ENCODE assay signal across 21 cellular contexts in genomic region chr9:27534131-27534530, GRCh38. TPM values are rescaled to one million over a fixed set of nuclear protein-coding genes. Genes with fewer than 3 reads are reported as not detected.
DNase-seq lines count a peak whose midpoint lies in the region; ATAC-seq and TF ChIP-seq lines count a peak whose summit lies in the region.
"Had no signal": no experiment of that assay in that cellular context is flagged by ENCODE, and none has a peak within 500 bp of the region (broad histone marks: within the 10 kb centered on the region; RNA-seq: fewer than 3 reads in every experiment).

No MANE protein-coding gene starts in this region.

- POLR2A ChIA-PET in MCF 10A (lab: Yijun Ruan, JAX) = interaction anchor here (0.6 to 0.7 kb wide), 2 partner anchors 113 to 152 kb away, joined by 3 read pairs; no protein-coding TSS in a partner anchor

- peaks cover 10% of the 10 kb centered on the region for H3K79me2 ChIP-seq in mammary epithelial cell (ENCODE audit: insufficient read depth, low read length)

- TF ChIP-seq CTCF in MCF 10A (IDR thresholded peaks at IDR 0.05; ENCODE audit: unreplicated experiment) (no peak), mammary epithelial cell (conservative IDR thresholded peaks at IDR 0.05 in 1 of 2, IDR thresholded peaks at IDR 0.05 in 1 of 2; ENCODE audit: extremely low read depth in 1 of 2, insufficient read depth in 1 of 2, low read depth in 1 of 2, low read length in 2 of 2) (no peak), gastroesophageal sphincter (IDR thresholded peaks at IDR 0.05) (no peak), uterus (IDR thresholded peaks at IDR 0.05) (no peak), osteocyte (IDR thresholded peaks at IDR 0.05) (no peak)

- no peak overlapping the region for H2AFZ ChIP-seq in mammary epithelial cell (ENCODE audit: low read depth, low read length)

- H3K9me3 ChIP-seq in mammary epithelial cell (replicated peaks; ENCODE audit: insufficient read depth, low read length) (no peaks in the 10 kb centered on the region), gastroesophageal sphincter (no peaks in the 10 kb centered on the region), uterus (no peaks in the 10 kb centered on the region)
- H3K9me3 ChIP-seq: left lung had no signal

- no peaks in the 10 kb centered on the region for H3K27me3 ChIP-seq in mammary epithelial cell (ENCODE audit: insufficient read depth, low read length)
- H3K27me3 ChIP-seq in gastroesophageal sphincter = no peaks in the 10 kb centered on the region
- H3K27me3 ChIP-seq in rectal smooth muscle tissue (ENCODE audit: control insufficient read depth, insufficient read depth, low read length) = no peaks in the 10 kb centered on the region
- no peaks in the 10 kb centered on the region for H3K27me3 ChIP-seq in uterus
- H3K27me3 ChIP-seq: cardiac muscle cell, foreskin keratinocyte had no signal

- H3K4me2 ChIP-seq in mammary epithelial cell (ENCODE audit: insufficient read depth, low read depth, low read length) = no peak overlapping the region

- H3K4me3 Mint-ChIP-seq in MCF 10A (ENCODE audit: unreplicated experiment) = no peak overlapping the region
- H3K4me3 Mint-ChIP-seq in osteocyte (ENCODE audit: unreplicated experiment) = no peak overlapping the region
- H3K4me3 Mint-ChIP-seq: activated CD8-positive, alpha-beta T cell treated with anti-CD3 and anti-CD28 coated beads, Interleukin-2, amount 10 ng/mL, durations not matched to agents 7 days and 5 days; activated naive CD8-positive, alpha-beta T cell treated with anti-CD3 and anti-CD28 coated beads, Interleukin-2, amount 10 ng/mL, durations not matched to agents 7 days and 5 days had no signal

- H3K27ac ChIP-seq in mammary epithelial cell (ENCODE audit: insufficient read depth, low read depth, low read length) = no peak overlapping the region
- H3K27ac ChIP-seq in gastroesophageal sphincter = peak overlapping the region; percentile 41 to 66 (median 52)
- peak overlapping the region; percentile 44 for H3K27ac ChIP-seq in rectal smooth muscle tissue (ENCODE audit: low read depth, low read length)
- H3K27ac ChIP-seq in uterus = peak overlapping the region; percentile 81 to 93
- H3K27ac ChIP-seq: C4-2B, cardiac muscle cell, foreskin keratinocyte had no signal

- CTCF ChIA-PET in MCF 10A (lab: Yijun Ruan, JAX) = interaction anchor here (0.7 to 1.4 kb wide), 4 partner anchors 13 to 201 kb away, joined by 3 to 5 read pairs (median 4); no protein-coding TSS in a partner anchor
- CTCF ChIA-PET in mammary epithelial cell (lab: Charles Lee; ENCODE audit: low non-redundant PET) = no interaction called here

- H3K4me3 ChIP-seq in mammary epithelial cell (replicated peaks in 1 of 3; ENCODE audit: insufficient read depth in 1 of 3, low read depth in 2 of 3, low read length in 3 of 3) = no peak overlapping the region
- no peak overlapping the region for H3K4me3 ChIP-seq in gastroesophageal sphincter
- H3K4me3 ChIP-seq in rectal smooth muscle tissue (ENCODE audit: low read length) = no peak overlapping the region
- peak overlapping the region in 1 of 2 donors; percentile 6 for H3K4me3 ChIP-seq in uterus
- H3K4me3 ChIP-seq: cardiac muscle cell, left lung had no signal

- no peaks in the 10 kb centered on the region for H3K27me3 Mint-ChIP-seq in MCF 10A (ENCODE audit: insufficient read depth, unreplicated experiment)
- peaks cover 14% of the 10 kb centered on the region for H3K27me3 Mint-ChIP-seq in osteocyte (ENCODE audit: unreplicated experiment)
- H3K27me3 Mint-ChIP-seq: activated naive CD8-positive, alpha-beta T cell treated with anti-CD3 and anti-CD28 coated beads, Interleukin-2, amount 10 ng/mL, durations not matched to agents 7 days and 5 days; naive B cell had no signal

- dilution Hi-C loops in mammary epithelial cell (cut with HindIII; ENCODE audit: low sequenced_read_pairs) = no loop called here

- H3K36me3 ChIP-seq in mammary epithelial cell (ENCODE audit: insufficient read depth, low read length) (no peaks in the 10 kb centered on the region), gastroesophageal sphincter (no peaks in the 10 kb centered on the region), rectal smooth muscle tissue (ENCODE audit: control insufficient read depth, insufficient read depth, low read length) (no peaks in the 10 kb centered on the region), uterus (no peaks in the 10 kb centered on the region)
- H3K36me3 ChIP-seq: cardiac muscle cell had no signal

- no peaks in the 10 kb centered on the region for H3K36me3 Mint-ChIP-seq in MCF 10A (ENCODE audit: insufficient read depth, unreplicated experiment)
- no peaks in the 10 kb centered on the region for H3K36me3 Mint-ChIP-seq in osteocyte (ENCODE audit: unreplicated experiment)
- H3K36me3 Mint-ChIP-seq: naive B cell had no signal

- H3K4me1 ChIP-seq in mammary epithelial cell (ENCODE audit: insufficient read depth, low read length) = peaks cover 11% of the 10 kb centered on the region
- H3K4me1 ChIP-seq in gastroesophageal sphincter = peaks cover under 1 to 83% (median 7%) of the 10 kb centered on the region in 3 donors
- peaks cover 9% of the 10 kb centered on the region for H3K4me1 ChIP-seq in rectal smooth muscle tissue (ENCODE audit: control insufficient read depth, insufficient read depth, low read length)
- peaks cover 7 to 8% of the 10 kb centered on the region in 2 donors for H3K4me1 ChIP-seq in uterus

- H3K9ac ChIP-seq in mammary epithelial cell (ENCODE audit: insufficient read depth, low read length) = no peak overlapping the region
- no peak overlapping the region for H3K9ac ChIP-seq in rectal smooth muscle tissue (ENCODE audit: low read length)

- 68% methylated on average over 4 of the region's 4 CpGs for WGBS in mammary epithelial cell (ENCODE audit: low coverage, missing lambda C conversion rate)
- WGBS in gastroesophageal sphincter (ENCODE audit: low coverage in 1 of 2), 2 donors = 40 to 61% methylated on average over 4 of the region's 4 CpGs

- H3K4me1 Mint-ChIP-seq in MCF 10A (ENCODE audit: insufficient read depth, unreplicated experiment) (peaks cover 17% of the 10 kb centered on the region), osteocyte (ENCODE audit: unreplicated experiment) (peaks cover 18% of the 10 kb centered on the region)

- TF ChIP-seq EP300 in gastroesophageal sphincter (IDR thresholded peaks at IDR 0.05) = no peak

- DNase-seq in MCF 10A (ENCODE audit: unreplicated experiment) (no peak), mammary epithelial cell (no peak), uterus (no peak), COR-L47 (lab: John Stamatoyannopoulos, UW) (no peak), osteocyte (ENCODE audit: extremely low spot score, unreplicated experiment) (no peak)
- DNase-seq: activated CD8-positive, alpha-beta T cell treated with anti-CD3 and anti-CD28 coated beads, Interleukin-2, amount 10 ng/mL, durations not matched to agents 7 days and 5 days; activated naive CD8-positive, alpha-beta T cell treated with anti-CD3 and anti-CD28 coated beads, Interleukin-2, amount 10 ng/mL, durations not matched to agents 7 days and 5 days; activated T-cell treated with anti-CD3 and anti-CD28 coated beads, Interleukin-2, amount 50 U/mL, for 48 hours; foreskin keratinocyte; left lung; naive B cell; NCI-H345; stimulated activated CD4-positive, alpha-beta T cell treated with anti-CD3 and anti-CD28 coated beads, Interleukin-1b, Interleukin-23, amount 100 ng/mL, for 48 hours had no signal

- intact Hi-C loops in MCF 10A (cut with micrococcal nuclease) (no loop called here), mammary epithelial cell (cut with micrococcal nuclease) (no loop called here), uterus (cut with DNase I; ENCODE audit: low total_unique reads) (loop anchor here (5.0 kb wide), 1 partner anchor 197 kb away; no protein-coding TSS in a partner anchor)

- TF ChIP-seq POLR2A in gastroesophageal sphincter (IDR thresholded peaks at IDR 0.05) (no peak), uterus (IDR thresholded peaks at IDR 0.05) (no peak)

- in situ Hi-C loops in mammary epithelial cell (cut with MboI; ENCODE audit: low sequenced_read_pairs in 2 of 2) = no loop called here

- ATAC-seq in gastroesophageal sphincter (peak; percentile 50), HG03280 (IDR thresholded peaks at IDR 0.05; ENCODE audit: unreplicated experiment) (no peak)
- ATAC-seq: activated CD8-positive, alpha-beta T cell treated with anti-CD3 and anti-CD28 coated beads, Interleukin-2, amount 10 ng/mL, durations not matched to agents 7 days and 5 days; foreskin keratinocyte had no signal

- BruUV-seq in MCF 10A (replicated peaks; lab: Mats Ljungman, UMichigan) (no TSS peak), mammary epithelial cell (replicated peaks; lab: Mats Ljungman, UMichigan) (no TSS peak)

- peak overlapping the region; percentile 40 for H3K27ac Mint-ChIP-seq in MCF 10A (ENCODE audit: low read depth, unreplicated experiment)
- H3K27ac Mint-ChIP-seq in osteocyte (ENCODE audit: unreplicated experiment) = no peak overlapping the region
- H3K27ac Mint-ChIP-seq: activated CD8-positive, alpha-beta T cell treated with anti-CD3 and anti-CD28 coated beads, Interleukin-2, amount 10 ng/mL, durations not matched to agents 7 days and 5 days; activated naive CD8-positive, alpha-beta T cell treated with anti-CD3 and anti-CD28 coated beads, Interleukin-2, amount 10 ng/mL, durations not matched to agents 7 days and 5 days had no signal

- no peaks in the 10 kb centered on the region for H3K9me3 Mint-ChIP-seq in MCF 10A (ENCODE audit: unreplicated experiment)
- H3K9me3 Mint-ChIP-seq in osteocyte (ENCODE audit: unreplicated experiment) = no peaks in the 10 kb centered on the region
- H3K9me3 Mint-ChIP-seq: activated naive CD8-positive, alpha-beta T cell treated with anti-CD3 and anti-CD28 coated beads, Interleukin-2, amount 10 ng/mL, durations not matched to agents 7 days and 5 days; naive B cell had no signal

- H4K20me1 ChIP-seq in mammary epithelial cell (ENCODE audit: insufficient read depth, low read length) = no peaks in the 10 kb centered on the region

RNA-seq across cellular contexts. Expression of gene MOB3B, which starts 4.5 kb away (rescaled TPM):
- total RNA-seq in MCF 10A (2022) (2.2 and 3.7 TPM in 2 replicates), mammary epithelial cell (10 to 100 TPM; 18.8 to 19.3 TPM), gastroesophageal sphincter (10 to 100 TPM; 10.2 to 12.4 (median 11.6) TPM), uterus (10 to 100 TPM in 2 of 4 donors, 1 to 10 TPM in 2; 2.0 to 34.4 (median 12.6) TPM), osteocyte (7.5 and 7.6 TPM in 2 replicates)
- polyA plus RNA-seq in mammary epithelial cell = 14.9 TPM
- polyA minus RNA-seq in mammary epithelial cell = 27.4 TPM

RNA-seq across cellular contexts. Expression of gene IFNK, which starts 10.0 kb away (rescaled TPM):
- not detected in 2 replicates for total RNA-seq in MCF 10A (2022)
- not detected for total RNA-seq in mammary epithelial cell
- polyA plus RNA-seq in mammary epithelial cell = not detected
- not detected for polyA minus RNA-seq in mammary epithelial cell
- total RNA-seq in gastroesophageal sphincter = not detected
- not detected for total RNA-seq in uterus
- not detected in 2 replicates for total RNA-seq in osteocyte
- total RNA-seq: A172; activated CD8-positive, alpha-beta T cell treated with anti-CD3 and anti-CD28 coated beads, Interleukin-2, amount 10 ng/mL, durations not matched to agents 7 days and 5 days; activated naive CD8-positive, alpha-beta T cell treated with anti-CD3 and anti-CD28 coated beads, Interleukin-2, amount 10 ng/mL, durations not matched to agents 7 days and 5 days; cardiac muscle cell; left lung; M059J; T-helper 1 cell treated with Interleukin-12 subunit alpha and Interleukin-12 subunit beta and Interleukin-4 antibody, amounts not matched to agents 30 ng/mL and 1 ng/mL, for 36 hours had no signal
- polyA plus RNA-seq: cardiac muscle cell had no signal

RNA-seq across cellular contexts. Expression of gene C9orf72, which starts 39.1 kb away (rescaled TPM):
- total RNA-seq in MCF 10A (2022) = 10.0 and 13.4 TPM in 2 replicates
- 10 to 100 TPM in 1 of 2 donors, 1 to 10 TPM in 1; 9.2 to 11.8 TPM for total RNA-seq in mammary epithelial cell
- 2.4 TPM for polyA plus RNA-seq in mammary epithelial cell
- polyA minus RNA-seq in mammary epithelial cell = 1.7 TPM
- 10 to 100 TPM in 3 of 4 donors, 1 to 10 TPM in 1; 8.9 to 28.3 (median 16.0) TPM for total RNA-seq in gastroesophageal sphincter
- 10 to 100 TPM; 16.1 to 46.2 (median 32.1) TPM for total RNA-seq in uterus
- total RNA-seq in osteocyte = 6.6 and 10.2 TPM in 2 replicates
